1 cellular context compared by ENCODE assay signal in the genomic region with DNA sequence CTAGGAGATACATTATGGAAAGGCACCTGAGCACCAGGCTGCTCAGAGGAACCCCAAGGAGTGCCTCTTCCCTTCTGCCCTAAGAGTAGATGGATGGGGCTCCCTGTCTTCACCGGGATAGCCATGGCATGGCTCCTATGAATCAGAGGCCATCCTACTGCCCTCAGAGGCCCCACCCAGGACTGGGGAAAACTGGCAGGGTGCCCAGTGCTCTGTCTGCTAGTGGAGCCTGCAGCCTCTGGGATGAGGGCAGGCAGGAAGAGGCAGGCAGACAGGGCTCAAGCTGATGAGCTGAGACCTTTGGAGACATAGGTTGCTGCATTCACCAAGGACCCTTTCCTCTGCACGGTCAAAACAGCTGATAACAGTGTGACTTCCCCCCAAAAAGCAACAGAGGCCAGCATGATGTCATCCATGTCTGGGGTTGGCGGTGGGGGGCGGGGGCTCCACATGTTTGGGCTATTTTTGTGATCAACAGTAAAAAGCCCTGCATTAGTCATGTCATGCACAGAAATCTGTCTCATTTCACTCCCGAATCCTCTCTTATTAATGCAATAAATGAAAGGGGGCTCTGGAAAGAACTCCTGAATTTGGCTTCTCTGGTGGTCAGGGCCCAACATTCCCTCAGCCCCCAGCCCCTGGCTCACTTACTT.
TF ChIP-seq lines count a peak whose summit lies in the region.

No MANE protein-coding gene starts in this region.

TF ChIP-seq in HCT116, 20 proteins besides CTCF, POLR2A, EP300 and RAD21 (continued from another document):
- TF ChIP-seq, protein P1, sequence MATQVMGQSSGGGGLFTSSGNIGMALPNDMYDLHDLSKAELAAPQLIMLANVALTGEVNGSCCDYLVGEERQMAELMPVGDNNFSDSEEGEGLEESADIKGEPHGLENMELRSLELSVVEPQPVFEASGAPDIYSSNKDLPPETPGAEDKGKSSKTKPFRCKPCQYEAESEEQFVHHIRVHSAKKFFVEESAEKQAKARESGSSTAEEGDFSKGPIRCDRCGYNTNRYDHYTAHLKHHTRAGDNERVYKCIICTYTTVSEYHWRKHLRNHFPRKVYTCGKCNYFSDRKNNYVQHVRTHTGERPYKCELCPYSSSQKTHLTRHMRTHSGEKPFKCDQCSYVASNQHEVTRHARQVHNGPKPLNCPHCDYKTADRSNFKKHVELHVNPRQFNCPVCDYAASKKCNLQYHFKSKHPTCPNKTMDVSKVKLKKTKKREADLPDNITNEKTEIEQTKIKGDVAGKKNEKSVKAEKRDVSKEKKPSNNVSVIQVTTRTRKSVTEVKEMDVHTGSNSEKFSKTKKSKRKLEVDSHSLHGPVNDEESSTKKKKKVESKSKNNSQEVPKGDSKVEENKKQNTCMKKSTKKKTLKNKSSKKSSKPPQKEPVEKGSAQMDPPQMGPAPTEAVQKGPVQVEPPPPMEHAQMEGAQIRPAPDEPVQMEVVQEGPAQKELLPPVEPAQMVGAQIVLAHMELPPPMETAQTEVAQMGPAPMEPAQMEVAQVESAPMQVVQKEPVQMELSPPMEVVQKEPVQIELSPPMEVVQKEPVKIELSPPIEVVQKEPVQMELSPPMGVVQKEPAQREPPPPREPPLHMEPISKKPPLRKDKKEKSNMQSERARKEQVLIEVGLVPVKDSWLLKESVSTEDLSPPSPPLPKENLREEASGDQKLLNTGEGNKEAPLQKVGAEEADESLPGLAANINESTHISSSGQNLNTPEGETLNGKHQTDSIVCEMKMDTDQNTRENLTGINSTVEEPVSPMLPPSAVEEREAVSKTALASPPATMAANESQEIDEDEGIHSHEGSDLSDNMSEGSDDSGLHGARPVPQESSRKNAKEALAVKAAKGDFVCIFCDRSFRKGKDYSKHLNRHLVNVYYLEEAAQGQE (IDR thresholded peaks at IDR 0.05; ENCODE audit: low read depth): no peak
- TF ChIP-seq ZNF274 (IDR thresholded peaks at IDR 0.05; ENCODE audit: low read depth, low read length) (no peak), ELF1 (IDR thresholded peaks at IDR 0.05; ENCODE audit: borderline replicate concordance, low read depth) (no peak), CBX3 (IDR thresholded peaks at IDR 0.05; ENCODE audit: low read depth) (no peak)
TF ChIP-seq in HCT116: peak in this region for 0.
